ENCODE assay signal across 1 cellular context in the genomic region with DNA sequence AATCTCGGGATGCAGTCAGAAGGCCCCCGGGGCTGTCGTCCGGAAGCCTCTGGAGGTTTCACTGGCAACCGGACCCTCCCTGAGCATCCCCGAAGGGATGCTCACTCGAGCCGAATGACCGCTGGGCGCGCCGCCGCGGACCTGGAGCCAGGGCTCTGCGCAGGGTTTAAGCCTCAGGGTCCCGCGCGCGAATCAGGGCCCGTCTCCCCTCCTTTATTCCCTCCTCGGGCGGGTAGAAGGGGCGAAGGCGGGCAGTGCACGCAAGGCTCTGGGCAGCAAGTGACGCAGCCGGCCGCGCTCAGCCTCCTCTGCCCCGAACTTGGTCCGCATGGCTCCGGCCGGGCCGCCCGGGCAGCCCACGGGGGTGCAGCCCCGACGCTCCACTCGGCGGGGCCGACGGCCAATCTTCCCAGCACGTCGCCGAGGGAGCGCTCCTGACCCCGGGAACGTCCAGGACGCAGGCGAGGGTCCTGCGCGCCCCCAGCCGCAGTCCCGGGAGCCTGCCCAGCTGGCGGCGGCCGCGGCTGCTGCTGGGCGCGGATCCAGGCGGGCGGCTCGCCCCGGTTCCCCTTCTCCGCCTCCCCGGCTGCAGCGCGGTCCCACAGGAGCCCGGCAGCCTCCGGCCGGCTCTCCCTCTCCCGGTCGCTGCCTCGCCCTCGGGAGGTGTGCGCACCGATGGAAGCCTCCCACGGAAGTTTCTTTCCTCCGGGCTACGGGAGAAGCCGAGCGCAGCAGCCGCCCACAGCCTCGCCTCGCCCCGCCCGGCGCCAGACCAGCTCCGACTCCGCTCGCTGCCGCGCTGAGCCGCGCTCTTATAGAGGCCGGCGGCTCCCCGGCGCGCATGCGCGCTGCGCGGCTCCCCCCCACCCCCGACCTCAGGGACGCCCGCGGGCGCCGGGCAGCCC.
TF ChIP-seq lines count a peak whose summit lies in the region.

A gene (minus strand): TSS at position 786 of the 905 bp plus-strand sequence. CDS start 1,041 bp downstream, outside the sequence.

TF ChIP-seq in WTC11, 78 proteins besides CTCF, POLR2A, EP300 and RAD21 (continued from another document and continues in another):
- TF ChIP-seq, protein P1, sequence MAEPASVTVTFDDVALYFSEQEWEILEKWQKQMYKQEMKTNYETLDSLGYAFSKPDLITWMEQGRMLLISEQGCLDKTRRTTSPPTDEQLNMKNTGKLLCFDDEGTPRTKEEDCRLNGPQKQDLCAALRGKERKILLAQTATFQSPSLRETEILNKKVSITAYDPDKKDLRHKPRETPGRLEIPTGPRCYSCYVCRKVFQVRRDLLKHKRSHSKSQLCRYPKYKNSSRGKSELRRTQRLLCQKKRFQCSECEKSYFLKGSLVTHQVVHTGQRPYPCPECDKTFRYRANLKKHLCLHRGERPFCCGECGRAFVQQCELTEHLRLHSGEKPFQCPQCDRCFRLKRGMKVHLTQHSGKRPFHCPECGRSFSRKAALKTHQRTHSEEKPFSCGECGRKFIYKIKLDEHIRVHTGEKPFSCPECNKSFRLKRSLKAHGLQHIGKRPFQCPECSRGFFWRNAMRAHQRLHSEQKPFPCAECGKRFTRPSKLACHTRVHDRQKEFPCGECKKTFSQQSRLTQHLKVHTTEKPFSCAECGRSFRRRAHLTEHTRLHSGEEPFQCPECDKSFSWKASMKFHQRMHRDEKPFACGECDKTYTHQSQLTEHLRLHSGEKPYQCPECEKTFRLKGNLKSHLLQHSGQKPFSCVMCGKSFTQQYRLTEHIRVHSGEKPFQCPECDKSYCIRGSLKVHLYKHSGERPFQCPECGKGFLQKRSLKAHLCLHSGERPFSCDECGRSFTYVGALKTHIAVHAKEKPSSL (CRISPR knock-in tag; conservative IDR thresholded peaks at IDR 0.05) = no peak
- TF ChIP-seq ZNF121 (CRISPR knock-in tag; IDR thresholded peaks at IDR 0.05) (no peak), EMX1 (CRISPR knock-in tag; IDR thresholded peaks at IDR 0.05) (0 out of 2 replicates have a peak, but pooled peaks have one; percentile 54), OVOL2 (CRISPR knock-in tag; IDR thresholded peaks at IDR 0.05; ENCODE audit: borderline replicate concordance) (no peak), TP53 (CRISPR knock-in tag; IDR thresholded peaks at IDR 0.05) (no peak), CREB1 (CRISPR knock-in tag; IDR thresholded peaks at IDR 0.05) (no peak), MYBL2 (CRISPR knock-in tag; IDR thresholded peaks at IDR 0.05) (no peak; the same call in 1 of the 2 replicates), GRHL2 (CRISPR knock-in tag; IDR thresholded peaks at IDR 0.05; ENCODE audit: insufficient replicate concordance, severe bottlenecking) (no peak), RORB (CRISPR knock-in tag; IDR thresholded peaks at IDR 0.05) (no peak), ELF4 (CRISPR knock-in tag; IDR thresholded peaks at IDR 0.05; ENCODE audit: low read depth) (no peak), GABPB1 (CRISPR knock-in tag; IDR thresholded peaks at IDR 0.05) (no peak), ZBTB21 (CRISPR knock-in tag; IDR thresholded peaks at IDR 0.05; ENCODE audit: borderline replicate concordance) (no peak), ETV6 (CRISPR knock-in tag; IDR thresholded peaks at IDR 0.05) (no peak), HMGA2 (CRISPR knock-in tag; IDR thresholded peaks at IDR 0.05) (no peak), FOXP1 (CRISPR knock-in tag; IDR thresholded peaks at IDR 0.05; ENCODE audit: borderline replicate concordance) (no peak), NR3C1 (CRISPR knock-in tag; conservative IDR thresholded peaks at IDR 0.05; ENCODE audit: low read depth) (no peak)
- TF ChIP-seq, protein P2, sequence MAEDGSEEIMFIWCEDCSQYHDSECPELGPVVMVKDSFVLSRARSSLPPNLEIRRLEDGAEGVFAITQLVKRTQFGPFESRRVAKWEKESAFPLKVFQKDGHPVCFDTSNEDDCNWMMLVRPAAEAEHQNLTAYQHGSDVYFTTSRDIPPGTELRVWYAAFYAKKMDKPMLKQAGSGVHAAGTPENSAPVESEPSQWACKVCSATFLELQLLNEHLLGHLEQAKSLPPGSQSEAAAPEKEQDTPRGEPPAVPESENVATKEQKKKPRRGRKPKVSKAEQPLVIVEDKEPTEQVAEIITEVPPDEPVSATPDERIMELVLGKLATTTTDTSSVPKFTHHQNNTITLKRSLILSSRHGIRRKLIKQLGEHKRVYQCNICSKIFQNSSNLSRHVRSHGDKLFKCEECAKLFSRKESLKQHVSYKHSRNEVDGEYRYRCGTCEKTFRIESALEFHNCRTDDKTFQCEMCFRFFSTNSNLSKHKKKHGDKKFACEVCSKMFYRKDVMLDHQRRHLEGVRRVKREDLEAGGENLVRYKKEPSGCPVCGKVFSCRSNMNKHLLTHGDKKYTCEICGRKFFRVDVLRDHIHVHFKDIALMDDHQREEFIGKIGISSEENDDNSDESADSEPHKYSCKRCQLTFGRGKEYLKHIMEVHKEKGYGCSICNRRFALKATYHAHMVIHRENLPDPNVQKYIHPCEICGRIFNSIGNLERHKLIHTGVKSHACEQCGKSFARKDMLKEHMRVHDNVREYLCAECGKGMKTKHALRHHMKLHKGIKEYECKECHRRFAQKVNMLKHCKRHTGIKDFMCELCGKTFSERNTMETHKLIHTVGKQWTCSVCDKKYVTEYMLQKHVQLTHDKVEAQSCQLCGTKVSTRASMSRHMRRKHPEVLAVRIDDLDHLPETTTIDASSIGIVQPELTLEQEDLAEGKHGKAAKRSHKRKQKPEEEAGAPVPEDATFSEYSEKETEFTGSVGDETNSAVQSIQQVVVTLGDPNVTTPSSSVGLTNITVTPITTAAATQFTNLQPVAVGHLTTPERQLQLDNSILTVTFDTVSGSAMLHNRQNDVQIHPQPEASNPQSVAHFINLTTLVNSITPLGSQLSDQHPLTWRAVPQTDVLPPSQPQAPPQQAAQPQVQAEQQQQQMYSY (CRISPR knock-in tag; IDR thresholded peaks at IDR 0.05) = no peak
- TF ChIP-seq, protein P3, sequence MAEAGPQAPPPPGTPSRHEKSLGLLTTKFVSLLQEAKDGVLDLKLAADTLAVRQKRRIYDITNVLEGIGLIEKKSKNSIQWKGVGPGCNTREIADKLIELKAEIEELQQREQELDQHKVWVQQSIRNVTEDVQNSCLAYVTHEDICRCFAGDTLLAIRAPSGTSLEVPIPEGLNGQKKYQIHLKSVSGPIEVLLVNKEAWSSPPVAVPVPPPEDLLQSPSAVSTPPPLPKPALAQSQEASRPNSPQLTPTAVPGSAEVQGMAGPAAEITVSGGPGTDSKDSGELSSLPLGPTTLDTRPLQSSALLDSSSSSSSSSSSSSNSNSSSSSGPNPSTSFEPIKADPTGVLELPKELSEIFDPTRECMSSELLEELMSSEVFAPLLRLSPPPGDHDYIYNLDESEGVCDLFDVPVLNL (CRISPR knock-in tag; IDR thresholded peaks at IDR 0.05; ENCODE audit: borderline replicate concordance, low read depth) = no peak
- TF ChIP-seq, protein P4, sequence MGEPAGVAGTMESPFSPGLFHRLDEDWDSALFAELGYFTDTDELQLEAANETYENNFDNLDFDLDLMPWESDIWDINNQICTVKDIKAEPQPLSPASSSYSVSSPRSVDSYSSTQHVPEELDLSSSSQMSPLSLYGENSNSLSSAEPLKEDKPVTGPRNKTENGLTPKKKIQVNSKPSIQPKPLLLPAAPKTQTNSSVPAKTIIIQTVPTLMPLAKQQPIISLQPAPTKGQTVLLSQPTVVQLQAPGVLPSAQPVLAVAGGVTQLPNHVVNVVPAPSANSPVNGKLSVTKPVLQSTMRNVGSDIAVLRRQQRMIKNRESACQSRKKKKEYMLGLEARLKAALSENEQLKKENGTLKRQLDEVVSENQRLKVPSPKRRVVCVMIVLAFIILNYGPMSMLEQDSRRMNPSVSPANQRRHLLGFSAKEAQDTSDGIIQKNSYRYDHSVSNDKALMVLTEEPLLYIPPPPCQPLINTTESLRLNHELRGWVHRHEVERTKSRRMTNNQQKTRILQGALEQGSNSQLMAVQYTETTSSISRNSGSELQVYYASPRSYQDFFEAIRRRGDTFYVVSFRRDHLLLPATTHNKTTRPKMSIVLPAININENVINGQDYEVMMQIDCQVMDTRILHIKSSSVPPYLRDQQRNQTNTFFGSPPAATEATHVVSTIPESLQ (CRISPR knock-in tag; IDR thresholded peaks at IDR 0.05) = no peak
- TF ChIP-seq, protein P5, sequence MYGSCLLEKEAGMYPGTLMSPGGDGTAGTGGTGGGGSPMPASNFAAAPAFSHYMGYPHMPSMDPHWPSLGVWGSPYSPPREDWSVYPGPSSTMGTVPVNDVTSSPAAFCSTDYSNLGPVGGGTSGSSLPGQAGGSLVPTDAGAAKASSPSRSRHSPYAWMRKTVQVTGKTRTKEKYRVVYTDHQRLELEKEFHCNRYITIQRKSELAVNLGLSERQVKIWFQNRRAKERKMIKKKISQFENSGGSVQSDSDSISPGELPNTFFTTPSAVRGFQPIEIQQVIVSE (CRISPR knock-in tag; IDR thresholded peaks at IDR 0.05; ENCODE audit: borderline replicate concordance) = no peak
- TF ChIP-seq, protein P6, sequence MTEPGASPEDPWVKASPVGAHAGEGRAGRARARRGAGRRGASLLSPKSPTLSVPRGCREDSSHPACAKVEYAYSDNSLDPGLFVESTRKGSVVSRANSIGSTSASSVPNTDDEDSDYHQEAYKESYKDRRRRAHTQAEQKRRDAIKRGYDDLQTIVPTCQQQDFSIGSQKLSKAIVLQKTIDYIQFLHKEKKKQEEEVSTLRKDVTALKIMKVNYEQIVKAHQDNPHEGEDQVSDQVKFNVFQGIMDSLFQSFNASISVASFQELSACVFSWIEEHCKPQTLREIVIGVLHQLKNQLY (CRISPR knock-in tag; IDR thresholded peaks at IDR 0.05) = no peak
- TF ChIP-seq, protein P7, sequence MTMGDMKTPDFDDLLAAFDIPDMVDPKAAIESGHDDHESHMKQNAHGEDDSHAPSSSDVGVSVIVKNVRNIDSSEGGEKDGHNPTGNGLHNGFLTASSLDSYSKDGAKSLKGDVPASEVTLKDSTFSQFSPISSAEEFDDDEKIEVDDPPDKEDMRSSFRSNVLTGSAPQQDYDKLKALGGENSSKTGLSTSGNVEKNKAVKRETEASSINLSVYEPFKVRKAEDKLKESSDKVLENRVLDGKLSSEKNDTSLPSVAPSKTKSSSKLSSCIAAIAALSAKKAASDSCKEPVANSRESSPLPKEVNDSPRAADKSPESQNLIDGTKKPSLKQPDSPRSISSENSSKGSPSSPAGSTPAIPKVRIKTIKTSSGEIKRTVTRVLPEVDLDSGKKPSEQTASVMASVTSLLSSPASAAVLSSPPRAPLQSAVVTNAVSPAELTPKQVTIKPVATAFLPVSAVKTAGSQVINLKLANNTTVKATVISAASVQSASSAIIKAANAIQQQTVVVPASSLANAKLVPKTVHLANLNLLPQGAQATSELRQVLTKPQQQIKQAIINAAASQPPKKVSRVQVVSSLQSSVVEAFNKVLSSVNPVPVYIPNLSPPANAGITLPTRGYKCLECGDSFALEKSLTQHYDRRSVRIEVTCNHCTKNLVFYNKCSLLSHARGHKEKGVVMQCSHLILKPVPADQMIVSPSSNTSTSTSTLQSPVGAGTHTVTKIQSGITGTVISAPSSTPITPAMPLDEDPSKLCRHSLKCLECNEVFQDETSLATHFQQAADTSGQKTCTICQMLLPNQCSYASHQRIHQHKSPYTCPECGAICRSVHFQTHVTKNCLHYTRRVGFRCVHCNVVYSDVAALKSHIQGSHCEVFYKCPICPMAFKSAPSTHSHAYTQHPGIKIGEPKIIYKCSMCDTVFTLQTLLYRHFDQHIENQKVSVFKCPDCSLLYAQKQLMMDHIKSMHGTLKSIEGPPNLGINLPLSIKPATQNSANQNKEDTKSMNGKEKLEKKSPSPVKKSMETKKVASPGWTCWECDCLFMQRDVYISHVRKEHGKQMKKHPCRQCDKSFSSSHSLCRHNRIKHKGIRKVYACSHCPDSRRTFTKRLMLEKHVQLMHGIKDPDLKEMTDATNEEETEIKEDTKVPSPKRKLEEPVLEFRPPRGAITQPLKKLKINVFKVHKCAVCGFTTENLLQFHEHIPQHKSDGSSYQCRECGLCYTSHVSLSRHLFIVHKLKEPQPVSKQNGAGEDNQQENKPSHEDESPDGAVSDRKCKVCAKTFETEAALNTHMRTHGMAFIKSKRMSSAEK (CRISPR knock-in tag; IDR thresholded peaks at IDR 0.05; ENCODE audit: borderline replicate concordance) = no peak
- TF ChIP-seq, protein P8, sequence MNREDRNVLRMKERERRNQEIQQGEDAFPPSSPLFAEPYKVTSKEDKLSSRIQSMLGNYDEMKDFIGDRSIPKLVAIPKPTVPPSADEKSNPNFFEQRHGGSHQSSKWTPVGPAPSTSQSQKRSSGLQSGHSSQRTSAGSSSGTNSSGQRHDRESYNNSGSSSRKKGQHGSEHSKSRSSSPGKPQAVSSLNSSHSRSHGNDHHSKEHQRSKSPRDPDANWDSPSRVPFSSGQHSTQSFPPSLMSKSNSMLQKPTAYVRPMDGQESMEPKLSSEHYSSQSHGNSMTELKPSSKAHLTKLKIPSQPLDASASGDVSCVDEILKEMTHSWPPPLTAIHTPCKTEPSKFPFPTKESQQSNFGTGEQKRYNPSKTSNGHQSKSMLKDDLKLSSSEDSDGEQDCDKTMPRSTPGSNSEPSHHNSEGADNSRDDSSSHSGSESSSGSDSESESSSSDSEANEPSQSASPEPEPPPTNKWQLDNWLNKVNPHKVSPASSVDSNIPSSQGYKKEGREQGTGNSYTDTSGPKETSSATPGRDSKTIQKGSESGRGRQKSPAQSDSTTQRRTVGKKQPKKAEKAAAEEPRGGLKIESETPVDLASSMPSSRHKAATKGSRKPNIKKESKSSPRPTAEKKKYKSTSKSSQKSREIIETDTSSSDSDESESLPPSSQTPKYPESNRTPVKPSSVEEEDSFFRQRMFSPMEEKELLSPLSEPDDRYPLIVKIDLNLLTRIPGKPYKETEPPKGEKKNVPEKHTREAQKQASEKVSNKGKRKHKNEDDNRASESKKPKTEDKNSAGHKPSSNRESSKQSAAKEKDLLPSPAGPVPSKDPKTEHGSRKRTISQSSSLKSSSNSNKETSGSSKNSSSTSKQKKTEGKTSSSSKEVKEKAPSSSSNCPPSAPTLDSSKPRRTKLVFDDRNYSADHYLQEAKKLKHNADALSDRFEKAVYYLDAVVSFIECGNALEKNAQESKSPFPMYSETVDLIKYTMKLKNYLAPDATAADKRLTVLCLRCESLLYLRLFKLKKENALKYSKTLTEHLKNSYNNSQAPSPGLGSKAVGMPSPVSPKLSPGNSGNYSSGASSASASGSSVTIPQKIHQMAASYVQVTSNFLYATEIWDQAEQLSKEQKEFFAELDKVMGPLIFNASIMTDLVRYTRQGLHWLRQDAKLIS (CRISPR knock-in tag; IDR thresholded peaks at IDR 0.05; ENCODE audit: borderline replicate concordance) = no peak
- TF ChIP-seq, protein P9, sequence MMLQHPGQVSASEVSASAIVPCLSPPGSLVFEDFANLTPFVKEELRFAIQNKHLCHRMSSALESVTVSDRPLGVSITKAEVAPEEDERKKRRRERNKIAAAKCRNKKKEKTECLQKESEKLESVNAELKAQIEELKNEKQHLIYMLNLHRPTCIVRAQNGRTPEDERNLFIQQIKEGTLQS (CRISPR knock-in tag; conservative IDR thresholded peaks at IDR 0.05) = no peak
- TF ChIP-seq, protein P10, sequence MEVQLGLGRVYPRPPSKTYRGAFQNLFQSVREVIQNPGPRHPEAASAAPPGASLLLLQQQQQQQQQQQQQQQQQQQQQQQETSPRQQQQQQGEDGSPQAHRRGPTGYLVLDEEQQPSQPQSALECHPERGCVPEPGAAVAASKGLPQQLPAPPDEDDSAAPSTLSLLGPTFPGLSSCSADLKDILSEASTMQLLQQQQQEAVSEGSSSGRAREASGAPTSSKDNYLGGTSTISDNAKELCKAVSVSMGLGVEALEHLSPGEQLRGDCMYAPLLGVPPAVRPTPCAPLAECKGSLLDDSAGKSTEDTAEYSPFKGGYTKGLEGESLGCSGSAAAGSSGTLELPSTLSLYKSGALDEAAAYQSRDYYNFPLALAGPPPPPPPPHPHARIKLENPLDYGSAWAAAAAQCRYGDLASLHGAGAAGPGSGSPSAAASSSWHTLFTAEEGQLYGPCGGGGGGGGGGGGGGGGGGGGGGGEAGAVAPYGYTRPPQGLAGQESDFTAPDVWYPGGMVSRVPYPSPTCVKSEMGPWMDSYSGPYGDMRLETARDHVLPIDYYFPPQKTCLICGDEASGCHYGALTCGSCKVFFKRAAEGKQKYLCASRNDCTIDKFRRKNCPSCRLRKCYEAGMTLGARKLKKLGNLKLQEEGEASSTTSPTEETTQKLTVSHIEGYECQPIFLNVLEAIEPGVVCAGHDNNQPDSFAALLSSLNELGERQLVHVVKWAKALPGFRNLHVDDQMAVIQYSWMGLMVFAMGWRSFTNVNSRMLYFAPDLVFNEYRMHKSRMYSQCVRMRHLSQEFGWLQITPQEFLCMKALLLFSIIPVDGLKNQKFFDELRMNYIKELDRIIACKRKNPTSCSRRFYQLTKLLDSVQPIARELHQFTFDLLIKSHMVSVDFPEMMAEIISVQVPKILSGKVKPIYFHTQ (CRISPR knock-in tag; IDR thresholded peaks at IDR 0.05) = no peak
